8 cellular contexts compared by ENCODE assay signal in the genomic region with DNA sequence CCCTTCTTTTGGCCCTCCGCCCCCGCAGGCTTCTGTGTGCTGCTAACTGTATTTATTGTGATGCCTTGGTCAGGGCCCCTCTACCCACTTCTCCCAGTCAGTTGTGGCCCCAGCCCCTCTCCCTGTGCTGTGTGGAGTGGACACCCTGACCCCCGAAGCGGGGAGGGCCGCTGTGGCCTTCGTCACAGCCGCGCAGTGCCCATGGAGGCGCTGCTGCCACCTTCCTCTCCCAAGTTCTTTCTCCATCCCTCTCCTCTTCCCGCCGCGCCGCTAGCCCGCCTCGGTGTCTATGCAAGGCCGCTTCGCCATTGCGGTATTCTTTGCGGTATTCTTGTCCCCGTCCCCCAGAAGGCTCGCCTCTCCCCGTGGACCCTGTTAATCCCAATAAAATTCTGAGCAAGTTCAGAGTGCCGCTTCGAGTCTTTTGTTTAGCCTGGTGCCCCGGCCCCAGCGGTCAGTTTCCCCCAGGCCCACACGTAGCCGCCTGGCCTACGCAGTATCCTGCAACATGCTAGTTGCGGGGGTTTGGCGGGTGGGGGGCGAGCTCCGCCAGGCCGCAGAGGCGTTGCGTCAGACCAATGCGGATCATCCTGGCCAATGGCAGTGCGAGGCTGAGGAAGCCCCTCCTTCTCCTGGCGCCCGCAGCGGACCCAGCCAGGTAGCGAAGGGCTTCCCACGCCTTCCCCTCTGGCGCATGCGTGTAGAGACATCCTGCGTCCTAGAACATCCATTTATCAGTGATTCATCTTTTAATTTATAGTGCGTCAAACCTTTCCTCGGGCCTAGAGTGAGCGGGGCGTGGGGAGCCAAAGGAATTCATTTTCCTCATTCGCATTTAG. TPM values are rescaled to one million over a fixed set of nuclear protein-coding genes. Genes with fewer than 3 reads are reported as not detected.
DNase-seq lines count a peak whose midpoint lies in the region; ATAC-seq, FAIRE-seq and TF ChIP-seq lines count a peak whose summit lies in the region.

No MANE protein-coding gene starts in this region.

- H3K4me2 ChIP-seq in Karpas-422 (ENCODE audit: low read depth, low read length, poor library complexity, severe bottlenecking), result peak overlapping the region; percentile 77

- H3K4me3 ChIP-seq in Karpas-422 (ENCODE audit: low read length) (peak overlapping the region; percentile 58), small intestine (ENCODE audit: low read depth in 1 of 2, low read length in 2 of 2) (peak overlapping the region in 1 of 2 donors; percentile 2)

- H3K9ac ChIP-seq in Karpas-422 (ENCODE audit: low read length), result no peak overlapping the region

- FAIRE-seq in small intestine (lab: Jason Lieb, UNC), result no peak

- 24 to 52% (median 26%) methylated on average over 32 to 51 of the region's 51 CpGs for WGBS in small intestine, 3 donors

- in situ Hi-C loops in GM13976 (cut with MboI; ENCODE audit: low sequenced_read_pairs, unreplicated experiment), result no loop called here

- peak overlapping the region; percentile 57; the same call in 1 of the 2 replicates for H2AFZ ChIP-seq in Karpas-422 (ENCODE audit: low read length)

- H3K9me3 ChIP-seq in Karpas-422 (ENCODE audit: low read length), result no peaks in the 10 kb centered on the region
- no peaks in the 10 kb centered on the region for H3K9me3 ChIP-seq in small intestine (ENCODE audit: control insufficient read depth, low read depth)

- H3K79me2 ChIP-seq in Karpas-422 (ENCODE audit: low read length), result peaks cover 11% of the 10 kb centered on the region

- DNase-seq in GM13976 (ENCODE audit: low spot score) (peak; percentile 80), Karpas-422 (peak; percentile 89), islet precursor cell (peak; percentile 92), small intestine (peak; percentile 84), NOMO-1 treated with DMSO at 0.1 percent for 48 hours (lab: John Stamatoyannopoulos, UW; ENCODE audit: unreplicated experiment) (no peak)
- DNase-seq in activated CD4-positive, CD25-positive, alpha-beta regulatory T cell treated with anti-CD3 and anti-CD28 coated beads, Interleukin-2, amount 50 U/mL, for 16 hours (ENCODE audit: low read depth, low spot score), result peak; percentile 62
- peak; percentile 84 for DNase-seq in central memory CD4-positive, alpha-beta T cell

- H3K27me3 ChIP-seq in Karpas-422 (ENCODE audit: low read length) (no peaks in the 10 kb centered on the region), small intestine (ENCODE audit: control insufficient read depth in 2 of 2, insufficient read depth in 2 of 2, low read length in 2 of 2) (no peaks in the 10 kb centered on the region)

- TF ChIP-seq CTCF in GM13976 (IDR thresholded peaks at IDR 0.05; ENCODE audit: borderline replicate concordance, control extremely low read depth, extremely low read depth, insufficient read depth, missing control alignments), result no peak

- H3K4me1 ChIP-seq in Karpas-422 (ENCODE audit: low read length) (peaks cover 19% of the 10 kb centered on the region), small intestine (ENCODE audit: control insufficient read depth in 2 of 2, insufficient read depth in 1 of 2, low read depth in 1 of 2, low read length in 1 of 2) (no peaks in the 10 kb centered on the region)

- ATAC-seq in GM18909 (IDR thresholded peaks at IDR 0.05; ENCODE audit: poor library complexity, unreplicated experiment), result no peak

- peaks cover 7% of the 10 kb centered on the region for H4K20me1 ChIP-seq in Karpas-422 (ENCODE audit: insufficient read depth, low read depth, low read length)

- H3K36me3 ChIP-seq in Karpas-422 (ENCODE audit: insufficient read depth, low read length), result peaks cover 8% of the 10 kb centered on the region; the same call in 1 of the 2 replicates
- peaks cover 0 to 4% of the 10 kb centered on the region in 2 donors for H3K36me3 ChIP-seq in small intestine (ENCODE audit: control insufficient read depth in 2 of 2, insufficient read depth in 2 of 2, low read length in 2 of 2)

- H3K9me2 ChIP-seq in Karpas-422 (replicated peaks; ENCODE audit: insufficient read depth, low read length), result no peaks in the 10 kb centered on the region

- no peak overlapping the region for H3K27ac ChIP-seq in Karpas-422 (ENCODE audit: low read length)
- H3K27ac ChIP-seq in small intestine (ENCODE audit: low read depth in 1 of 2, low read length in 1 of 2), result peak overlapping the region; percentile 82 to 96

RNA-seq across cellular contexts. Expression of a gene that starts 5.6 kb away (rescaled TPM):
- total RNA-seq in Karpas-422 (2014; rRNA removed; shearing (Covaris generic); ENCODE audit: low replicate concordance), result 14.3 and 27.9 TPM in 2 replicates
- 1 to 10 TPM; 1.4 to 4.5 (median 3.5) TPM for polyA plus RNA-seq in small intestine

RNA-seq across cellular contexts. Expression of a gene that starts 6.2 kb away (rescaled TPM):
- total RNA-seq in Karpas-422 (2014; rRNA removed; shearing (Covaris generic); ENCODE audit: low replicate concordance), result 44.6 and 68.5 TPM in 2 replicates
- 10 to 100 TPM in 1 of 3 donors, 1 to 10 TPM in 2; 6.7 to 20.7 (median 10.0) TPM for polyA plus RNA-seq in small intestine

RNA-seq across cellular contexts. Expression of a gene that starts 39.8 kb away (rescaled TPM):
- 0.36 and 0.71 TPM in 2 replicates for total RNA-seq in Karpas-422 (2014; rRNA removed; shearing (Covaris generic); ENCODE audit: low replicate concordance)
- 1 to 10 TPM in 1 of 3 donors, under 1 TPM in 1, not detected in 1; 0.27 to 1.5 TPM for polyA plus RNA-seq in small intestine
